In the genomic region with DNA sequence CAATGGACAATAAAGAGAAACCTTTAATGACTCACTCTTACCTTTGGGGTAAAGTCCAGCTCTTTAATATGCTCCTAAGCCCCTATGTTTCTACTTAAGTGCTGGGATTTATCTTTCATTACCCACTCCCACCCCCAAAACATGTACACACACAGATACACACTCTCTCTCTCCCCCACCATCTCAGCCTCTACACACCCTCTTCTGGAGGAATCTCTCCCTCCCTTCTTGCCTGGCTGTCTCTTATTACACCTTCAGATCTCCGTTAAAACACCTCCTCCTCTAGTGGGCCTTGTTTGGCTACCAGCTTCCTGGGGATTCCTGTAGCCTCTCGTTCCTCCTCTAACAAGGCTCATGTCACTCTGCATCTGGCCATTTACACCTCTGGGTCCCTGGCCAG, we compare ENCODE assay signal across 1 cellular context.
TF ChIP-seq lines count a peak whose summit lies in the region.

No MANE protein-coding gene starts in this region.

TF ChIP-seq in HEK293, 187 proteins besides CTCF, POLR2A, EP300 and RAD21 (continued from another document):
- no peak for TF ChIP-seq SP2 (tag by site-specific recombination; IDR thresholded peaks at IDR 0.05)
